ENCODE assay signal across 1 cellular context in genomic region chr13:21967871-21968270, GRCh38.
TF ChIP-seq lines count a peak whose summit lies in the region.

No MANE protein-coding gene starts in this region.

TF ChIP-seq in IMR-90, 13 proteins besides CTCF, POLR2A, EP300 and RAD21 (continued from another document):
- no peak for TF ChIP-seq CHD1 (IDR thresholded peaks at IDR 0.05; ENCODE audit: low read depth, low read length)
TF ChIP-seq in IMR-90: peak in this region for 0.
